ENCODE assay signal across 18 cellular contexts in genomic region chr11:124086447-124086846, GRCh38. TPM values are rescaled to one million over a fixed set of nuclear protein-coding genes. Genes with fewer than 3 reads are reported as not detected.
DNase-seq lines count a peak whose midpoint lies in the region; ATAC-seq and TF ChIP-seq lines count a peak whose summit lies in the region.
"Had no signal": no experiment of that assay in that cellular context is flagged by ENCODE, and none has a peak within 500 bp of the region (broad histone marks: within the 10 kb centered on the region; RNA-seq: fewer than 3 reads in every experiment).

No MANE protein-coding gene starts in this region.

- H3K27ac Mint-ChIP-seq in MCF 10A (ENCODE audit: low read depth, unreplicated experiment) (no peak overlapping the region), T-cell (no peak overlapping the region)
- H3K27ac Mint-ChIP-seq: activated CD4-positive, alpha-beta memory T cell treated with anti-CD3 and anti-CD28 coated beads for 36 hours had no signal

- BruUV-seq in MCF 10A (replicated peaks; lab: Mats Ljungman, UMichigan) = no TSS peak

- H3K36me3 ChIP-seq in WERI-Rb-1 (no peaks in the 10 kb centered on the region), hepatocyte (replicated peaks; ENCODE audit: insufficient read depth, low read depth) (no peaks in the 10 kb centered on the region)
- H3K36me3 ChIP-seq: cardiac muscle cell, uterus had no signal

- H3K27me3 ChIP-seq in WERI-Rb-1 (ENCODE audit: insufficient read depth, low read depth, severe bottlenecking) (no peaks in the 10 kb centered on the region), hepatocyte (no peaks in the 10 kb centered on the region)
- H3K27me3 ChIP-seq: cardiac muscle cell, uterus had no signal

- no peaks in the 10 kb centered on the region for H4K20me1 ChIP-seq in hepatocyte (ENCODE audit: insufficient read depth, poor library complexity, severe bottlenecking)

- H3K4me1 Mint-ChIP-seq in MCF 10A (ENCODE audit: insufficient read depth, unreplicated experiment) = peaks cover 10% of the 10 kb centered on the region
- no peaks in the 10 kb centered on the region for H3K4me1 Mint-ChIP-seq in T-cell

- intact Hi-C loops in MCF 10A (cut with micrococcal nuclease) = no loop called here

- CTCF ChIA-PET in MCF 10A (lab: Yijun Ruan, JAX) (no interaction called here), T-cell (lab: Charles Lee) (no interaction called here)

- no peak for TF ChIP-seq CTCF in WERI-Rb-1 (IDR thresholded peaks at IDR 0.05; ENCODE audit: low read depth, low read length)
- TF ChIP-seq CTCF in hepatocyte (IDR thresholded peaks at IDR 0.05; ENCODE audit: poor library complexity) = no peak
- no peak for TF ChIP-seq CTCF in MCF 10A (IDR thresholded peaks at IDR 0.05; ENCODE audit: unreplicated experiment)

- no peaks in the 10 kb centered on the region for H3K4me1 ChIP-seq in hepatocyte (ENCODE audit: insufficient read depth)
- H3K4me1 ChIP-seq: psoas muscle, uterus had no signal

- H3K27me3 Mint-ChIP-seq in MCF 10A (ENCODE audit: insufficient read depth, unreplicated experiment) = no peaks in the 10 kb centered on the region
- H3K27me3 Mint-ChIP-seq in T-cell = peaks cover 11 to 31% of the 10 kb centered on the region in 2 donors

- H3K4me3 ChIP-seq in WERI-Rb-1 (ENCODE audit: low read depth, low read length) (no peak overlapping the region), hepatocyte (no peak overlapping the region)
- H3K4me3 ChIP-seq: cardiac muscle cell, psoas muscle, uterus had no signal

- no peaks in the 10 kb centered on the region for H3K79me2 ChIP-seq in hepatocyte

- H3K9me2 ChIP-seq in hepatocyte (replicated peaks; ENCODE audit: insufficient read depth) = no peaks in the 10 kb centered on the region

- no peak overlapping the region for H3K4me3 Mint-ChIP-seq in MCF 10A (ENCODE audit: unreplicated experiment)
- H3K4me3 Mint-ChIP-seq in T-cell = no peak overlapping the region
- H3K4me3 Mint-ChIP-seq: activated CD4-positive, alpha-beta memory T cell treated with anti-CD3 and anti-CD28 coated beads for 36 hours had no signal

- POLR2A ChIA-PET in MCF 10A (lab: Yijun Ruan, JAX) = no interaction called here
- POLR2A ChIA-PET in T-cell (lab: Charles Lee) = no interaction called here

- H3K9me3 ChIP-seq in WERI-Rb-1 (ENCODE audit: severe bottlenecking) (no peaks in the 10 kb centered on the region), hepatocyte (ENCODE audit: low read depth) (no peaks in the 10 kb centered on the region)
- H3K9me3 ChIP-seq: psoas muscle, uterus had no signal

- no peak overlapping the region for H2AFZ ChIP-seq in hepatocyte

- 43% methylated on average over 4 of the region's 4 CpGs for WGBS in hepatocyte (ENCODE audit: low lambda C conversion rate, missing lambda C conversion rate)

- DNase-seq in NCI-H345 (lab: John Stamatoyannopoulos, UW) (peak; percentile 30), NCI-H345 treated with DMSO at 0.1 percent for 48 hours (lab: John Stamatoyannopoulos, UW; ENCODE audit: unreplicated experiment) (no peak), WERI-Rb-1 (peak; percentile 18), hepatocyte (ENCODE audit: low spot score) (peak; percentile 18), smooth muscle cell of the brain vasculature (ENCODE audit: low read depth, low spot score) (peak; percentile 41), mesenteric fat pad (ENCODE audit: low spot score) (no peak), MCF 10A (ENCODE audit: unreplicated experiment) (no peak), T-cell (no peak)
- DNase-seq: activated CD4-positive, alpha-beta memory T cell treated with anti-CD3 and anti-CD28 coated beads for 36 hours; activated effector memory CD4-positive, alpha-beta T cell treated with anti-CD3 and anti-CD28 coated beads, Interleukin-2, amount 50 U/mL, for 16 hours; NCI-H510A treated with DMSO at 0.1 percent for 48 hours; psoas muscle; stimulated activated CD4-positive, alpha-beta T cell treated with anti-CD3 and anti-CD28 coated beads, Interleukin-2, amount 100 ng/mL, for 24 hours; T-helper 9 cell; uterus had no signal

- H3K36me3 Mint-ChIP-seq in MCF 10A (ENCODE audit: insufficient read depth, unreplicated experiment) (no peaks in the 10 kb centered on the region), T-cell (no peaks in the 10 kb centered on the region)
- H3K36me3 Mint-ChIP-seq: activated CD4-positive, alpha-beta memory T cell treated with anti-CD3 and anti-CD28 coated beads for 36 hours had no signal

- ATAC-seq in T-cell (replicated peaks in 1 of 4) = no peak
- ATAC-seq: psoas muscle had no signal

- H3K4me2 ChIP-seq in hepatocyte = no peak overlapping the region
- H3K4me2 ChIP-seq: KMS-11 had no signal

- H3K27ac ChIP-seq in WERI-Rb-1 = no peak overlapping the region
- H3K27ac ChIP-seq in hepatocyte = no peak overlapping the region
- H3K27ac ChIP-seq: cardiac muscle cell, KMS-11, psoas muscle, uterus had no signal

- no peaks in the 10 kb centered on the region for H3K9me3 Mint-ChIP-seq in MCF 10A (ENCODE audit: unreplicated experiment)
- H3K9me3 Mint-ChIP-seq in T-cell = no peaks in the 10 kb centered on the region
- H3K9me3 Mint-ChIP-seq: activated CD4-positive, alpha-beta memory T cell treated with anti-CD3 and anti-CD28 coated beads for 36 hours had no signal

RNA-seq across cellular contexts. Expression of gene VWA5A, which starts 28.8 kb away (rescaled TPM):
- total RNA-seq in hepatocyte (19.1 and 21.6 TPM in 2 replicates), mesenteric fat pad (14.6 TPM), MCF 10A (2022) (7.9 and 12.0 TPM in 2 replicates), T-cell (10 to 100 TPM in 1 of 5 donors, 1 to 10 TPM in 4; 5.6 to 10.0 (median 7.6) TPM)
- 18.9 and 26.3 TPM in 2 replicates for polyA plus RNA-seq in hepatocyte

RNA-seq across cellular contexts. Expression of gene OR10G7, which starts 45.3 kb away (rescaled TPM):
- total RNA-seq in hepatocyte (not detected in 2 replicates), mesenteric fat pad (not detected), MCF 10A (2022) (not detected in 2 replicates), T-cell (not detected)
- not detected in 2 replicates for polyA plus RNA-seq in hepatocyte
- total RNA-seq: activated CD4-positive, alpha-beta memory T cell treated with anti-CD3 and anti-CD28 coated beads for 36 hours; cardiac muscle cell; epithelial cell of proximal tubule; psoas muscle; uterus had no signal
- polyA plus RNA-seq: cardiac muscle cell, psoas muscle had no signal

RNA-seq across cellular contexts. Expression of gene OR10G8, which starts 59.8 kb away (rescaled TPM):
- total RNA-seq in hepatocyte = 0.16 and 0.47 TPM in 2 replicates
- not detected in 2 replicates for polyA plus RNA-seq in hepatocyte
- total RNA-seq in mesenteric fat pad = not detected
- not detected in 2 replicates for total RNA-seq in MCF 10A (2022)
- total RNA-seq in T-cell = not detected
- total RNA-seq: activated CD4-positive, alpha-beta memory T cell treated with anti-CD3 and anti-CD28 coated beads for 36 hours; cardiac muscle cell; epithelial cell of proximal tubule; psoas muscle; uterus had no signal
- polyA plus RNA-seq: cardiac muscle cell, psoas muscle had no signal

Comparison
In these comparisons a context has a peak if more than half of its experiments do, and no peak if none do; other contexts are left out.
1. DNase-seq: peak in NCI-H345 (single experiment), WERI-Rb-1 (single experiment), hepatocyte (single experiment) and smooth muscle cell of the brain vasculature (single experiment); none in NCI-H345 treated with DMSO at 0.1 percent for 48 hours (single experiment), mesenteric fat pad (single experiment), MCF 10A (single experiment) and T-cell (0 of 34).